Comparison of ENCODE assay signal across 28 cellular contexts in genomic region chr18:22836932-22837331, GRCh38.
"Had no signal": no experiment of that assay in that cellular context is flagged by ENCODE, and none has a peak within 500 bp of the region (broad histone marks: within the 10 kb centered on the region; RNA-seq: fewer than 3 reads in every experiment).

No MANE protein-coding gene starts in this region.

- H3K36me3 ChIP-seq: neural progenitor cell, ovary, right lobe of liver, sigmoid colon, spleen, suprapubic skin, tibial artery, transverse colon, upper lobe of right lung, uterus had no signal

- H3K9ac ChIP-seq: neural progenitor cell, parathyroid adenoma had no signal

- H3K9me3 ChIP-seq: ovary, psoas muscle, right lobe of liver, sigmoid colon, spleen, suprapubic skin, testis, tibial artery, transverse colon, upper lobe of right lung, uterus had no signal

- H3K27ac ChIP-seq: neural progenitor cell, ovary, parathyroid adenoma, psoas muscle, right lobe of liver, sigmoid colon, spleen, suprapubic skin, testis, tibial artery, transverse colon, upper lobe of right lung, uterus had no signal

- H3K4me3 ChIP-seq: neural progenitor cell, ovary, psoas muscle, right lobe of liver, sigmoid colon, smooth muscle cell, spleen, suprapubic skin, testis, tibial artery, transverse colon, upper lobe of right lung, uterus had no signal

- H3K79me2 ChIP-seq: parathyroid adenoma had no signal

- H3K4me1 ChIP-seq: parathyroid adenoma, psoas muscle, sigmoid colon, testis, tibial artery, uterus had no signal

- H3K27me3 ChIP-seq: neural progenitor cell, ovary, right lobe of liver, sigmoid colon, spleen, suprapubic skin, testis, tibial artery, transverse colon, upper lobe of right lung, uterus had no signal

- DNase-seq: natural killer cell; occipital lobe; ovary; posterior cingulate gyrus; psoas muscle; right cardiac atrium; right lobe of liver; sigmoid colon; spleen; stimulated activated CD4-positive, alpha-beta T cell treated with anti-CD3 and anti-CD28 coated beads, Interleukin-12 subunit alpha, Interleukin-12 subunit beta, amount 100 ng/mL, for 4 hours; stimulated activated CD4-positive, alpha-beta T cell treated with anti-CD3 and anti-CD28 coated beads, Interleukin-1b, Interleukin-23, amount 100 ng/mL, for 48 hours; stimulated activated CD4-positive, alpha-beta T cell treated with anti-CD3 and anti-CD28 coated beads, Interleukin-4, amount 100 ng/mL, for 1 hour; stimulated activated CD4-positive, alpha-beta T cell treated with anti-CD3 and anti-CD28 coated beads, Interleukin-4, amount 100 ng/mL, for 4 hours; stimulated activated CD8-positive, alpha-beta memory T cell treated with anti-CD3 and anti-CD28 coated beads, Interleukin-4, amount 100 ng/mL, for 48 hours; stimulated activated naive CD4-positive, alpha-beta T cell; stimulated activated naive CD8-positive, alpha-beta T cell treated with anti-CD3 and anti-CD28 coated beads, Interleukin-15, amount 100 ng/mL, for 72 hours; stimulated activated naive CD8-positive, alpha-beta T cell treated with anti-CD3 and anti-CD28 coated beads, Interleukin-15, Interleukin-2, amounts not matched to agents 100 U/mL and 50 U/mL, for 24 hours; substantia nigra; testis; tibial artery; transverse colon; upper lobe of right lung; uterus had no signal

- H3K4me2 ChIP-seq: neural progenitor cell, smooth muscle cell had no signal

- ATAC-seq: natural killer cell; psoas muscle; right cardiac atrium; right lobe of liver; stimulated activated memory B cell treated with anti-CD40 and anti-IgM and Interleukin-4, amounts not matched to agents 10 μg/mL and 1 μg/mL and 100 μg/mL, for 72 hours; stimulated activated naive CD8-positive, alpha-beta T cell treated with anti-CD3 and anti-CD28 coated beads, Interleukin-15, amount 100 ng/mL, for 72 hours; stimulated activated naive CD8-positive, alpha-beta T cell treated with anti-CD3 and anti-CD28 coated beads, Interleukin-15, Interleukin-2, amounts not matched to agents 100 U/mL and 50 U/mL, for 24 hours; upper lobe of right lung had no signal

- H2AFZ ChIP-seq: neural progenitor cell, parathyroid adenoma had no signal
